Comparison of ENCODE assay signal across 1 cellular context in the genomic region with DNA sequence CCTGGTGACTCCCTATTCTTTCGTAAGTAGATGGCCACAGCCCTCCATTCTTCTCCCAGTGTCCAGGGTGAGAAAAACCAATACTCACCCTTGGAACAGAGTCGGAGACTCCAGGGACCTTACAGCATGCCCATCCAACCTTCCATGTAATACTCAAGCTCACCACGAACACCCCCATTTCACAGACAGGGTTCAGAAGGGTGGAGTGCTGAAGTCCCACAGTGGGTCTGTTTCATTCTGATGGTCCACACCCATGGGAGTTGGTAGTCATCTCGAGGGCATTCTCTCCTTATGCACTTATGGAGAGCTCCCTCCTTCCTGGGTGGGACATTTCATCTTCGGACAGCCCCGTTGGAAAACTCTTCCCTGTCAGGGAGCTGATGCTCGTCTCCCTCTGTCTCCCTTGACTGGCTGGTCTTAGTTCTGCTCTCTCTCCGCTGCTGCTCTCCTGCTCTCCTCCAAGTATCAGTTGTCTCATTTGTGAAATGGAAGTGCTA.
TF ChIP-seq lines count a peak whose summit lies in the region.

No MANE protein-coding gene starts in this region.

TF ChIP-seq in endothelial cell of umbilical vein, 7 proteins besides CTCF, POLR2A, EP300 and RAD21:
- TF ChIP-seq JUN (IDR thresholded peaks at IDR 0.05; ENCODE audit: borderline replicate concordance, insufficient read depth, insufficient read length, low read depth) (no peak), MYC (IDR thresholded peaks at IDR 0.05; ENCODE audit: low read depth, low read length) (no peak), GATA2 (IDR thresholded peaks at IDR 0.05; ENCODE audit: insufficient read depth, insufficient read length, low read depth, low read length) (no peak), FOS (IDR thresholded peaks at IDR 0.05; ENCODE audit: borderline replicate concordance, insufficient read depth, low read length) (no peak), EZH2 (IDR thresholded peaks at IDR 0.05; ENCODE audit: borderline replicate concordance, low read depth, low read length, severe bottlenecking) (no peak), POLR2AphosphoS5 (IDR thresholded peaks at IDR 0.05; ENCODE audit: insufficient read depth, low read depth, low read length) (no peak), MAX (IDR thresholded peaks at IDR 0.05; ENCODE audit: insufficient read depth, insufficient read length) (no peak)
